ENCODE assay signal across 15 cellular contexts in the genomic region with DNA sequence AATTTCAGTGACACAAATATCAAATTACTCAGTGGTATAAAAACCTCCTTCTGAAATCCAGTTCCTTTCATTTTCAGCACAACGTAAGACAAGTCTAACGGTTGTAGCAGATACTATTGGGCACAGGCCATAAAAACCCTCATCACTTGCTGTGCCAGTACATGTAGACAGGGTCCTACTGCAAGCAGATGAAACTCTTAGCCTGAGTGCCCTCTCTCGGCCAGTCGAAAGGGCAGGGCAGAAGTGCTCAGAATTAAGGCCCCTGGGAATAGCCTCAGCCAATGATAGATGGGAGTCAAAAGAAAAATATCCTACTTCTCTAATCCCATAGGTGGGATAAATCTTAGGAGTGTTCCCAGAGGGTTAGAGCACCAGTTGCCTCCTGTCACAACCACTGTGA.
"Had no signal": no experiment of that assay in that cellular context is flagged by ENCODE, and none has a peak within 500 bp of the region (broad histone marks: within the 10 kb centered on the region; RNA-seq: fewer than 3 reads in every experiment).

No MANE protein-coding gene starts in this region.

- H2AFZ ChIP-seq: parathyroid adenoma had no signal

- H3K9ac ChIP-seq: parathyroid adenoma had no signal

- H3K4me1 Mint-ChIP-seq: activated CD4-positive, alpha-beta T cell treated with anti-CD3 and anti-CD28 coated beads, Interleukin-2, amount 10 ng/mL, durations not matched to agents 7 days and 5 days; naive thymus-derived CD8-positive, alpha-beta T cell; stimulated activated effector memory CD8-positive, alpha-beta T cell treated with anti-CD3 and anti-CD28 coated beads, Interleukin-12 subunit alpha, Interleukin-12 subunit beta, amount 100 ng/mL, for 72 hours had no signal

- H3K36me3 Mint-ChIP-seq: stimulated activated effector memory CD8-positive, alpha-beta T cell treated with anti-CD3 and anti-CD28 coated beads, Interleukin-12 subunit alpha, Interleukin-12 subunit beta, amount 100 ng/mL, for 72 hours had no signal

- H3K4me1 ChIP-seq: gastroesophageal sphincter, parathyroid adenoma had no signal

- H3K27ac ChIP-seq: gastroesophageal sphincter, neutrophil, parathyroid adenoma had no signal

- H3K79me2 ChIP-seq: parathyroid adenoma had no signal

- DNase-seq: activated CD4-positive, alpha-beta T cell treated with anti-CD3 and anti-CD28 coated beads, Interleukin-2, amount 10 ng/mL, durations not matched to agents 7 days and 5 days; activated CD4-positive, CD25-positive, alpha-beta regulatory T cell; activated CD8-positive, alpha-beta memory T cell treated with anti-CD3 and anti-CD28 coated beads for 24 hours; activated naive CD4-positive, alpha-beta T cell treated with Interleukin-2 at 50 U/mL for 16 hours; anterior cingulate cortex; cortex of kidney; effector CD8-positive, alpha-beta T cell; mammary epithelial cell; mucosa of descending colon; naive thymus-derived CD8-positive, alpha-beta T cell had no signal

- ATAC-seq: gastroesophageal sphincter; left lobe of liver; mucosa of descending colon; naive thymus-derived CD8-positive, alpha-beta T cell; stimulated activated effector memory CD8-positive, alpha-beta T cell treated with anti-CD3 and anti-CD28 coated beads, Interleukin-12 subunit alpha, Interleukin-12 subunit beta, amount 100 ng/mL, for 72 hours had no signal

- H3K9me3 ChIP-seq: mucosa of descending colon, neutrophil had no signal

- H3K4me3 ChIP-seq: gastroesophageal sphincter, mucosa of descending colon had no signal

- H3K36me3 ChIP-seq: gastroesophageal sphincter, neutrophil had no signal

- H3K27ac Mint-ChIP-seq: activated CD4-positive, alpha-beta T cell treated with anti-CD3 and anti-CD28 coated beads, Interleukin-2, amount 10 ng/mL, durations not matched to agents 7 days and 5 days; stimulated activated effector memory CD8-positive, alpha-beta T cell treated with anti-CD3 and anti-CD28 coated beads, Interleukin-12 subunit alpha, Interleukin-12 subunit beta, amount 100 ng/mL, for 72 hours had no signal

- H3K4me3 Mint-ChIP-seq: activated CD4-positive, alpha-beta T cell treated with anti-CD3 and anti-CD28 coated beads, Interleukin-2, amount 10 ng/mL, durations not matched to agents 7 days and 5 days; naive thymus-derived CD8-positive, alpha-beta T cell; stimulated activated effector memory CD8-positive, alpha-beta T cell treated with anti-CD3 and anti-CD28 coated beads, Interleukin-12 subunit alpha, Interleukin-12 subunit beta, amount 100 ng/mL, for 72 hours had no signal

- H3K27me3 ChIP-seq: gastroesophageal sphincter, neutrophil had no signal
